In the genomic region with DNA sequence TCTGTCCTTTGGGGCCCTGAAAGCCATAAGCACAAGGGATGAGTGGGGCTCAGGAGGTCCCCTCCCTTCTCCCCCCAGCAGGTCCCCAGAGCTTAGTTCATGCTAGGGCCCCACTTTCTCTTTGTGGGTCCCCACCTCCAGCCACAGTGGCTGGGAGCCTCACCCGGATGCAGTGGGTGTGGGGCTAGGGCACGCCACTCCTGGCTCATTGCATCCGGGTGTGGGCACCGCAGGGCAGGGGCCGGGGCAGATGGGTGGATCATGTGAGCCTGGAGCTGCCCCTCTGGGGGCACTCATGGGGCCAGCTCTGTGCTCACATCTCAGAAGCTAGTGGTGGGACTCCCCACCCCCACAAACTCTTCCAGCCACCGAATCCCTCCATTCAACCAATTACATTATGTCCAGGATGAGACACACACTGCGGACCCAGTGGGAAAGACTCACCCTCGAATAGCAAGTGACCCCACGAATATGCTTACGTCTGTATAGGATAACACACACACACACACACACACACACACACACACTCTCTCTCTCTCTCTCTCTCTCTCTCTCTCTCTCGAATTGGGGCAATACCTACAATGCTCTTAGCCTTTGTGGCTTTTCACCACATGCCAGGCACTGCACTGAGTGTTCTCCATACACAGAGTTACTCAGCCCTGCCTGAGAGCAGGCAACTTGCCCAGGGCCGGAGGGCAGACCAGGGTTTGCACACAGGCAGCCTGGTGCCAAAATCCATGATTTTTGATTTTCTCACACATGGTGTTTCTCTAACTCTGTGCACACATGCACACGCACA, we compare ENCODE assay signal across 9 cellular contexts. TPM values are rescaled to one million over a fixed set of nuclear protein-coding genes. Genes with fewer than 3 reads are reported as not detected.
DNase-seq lines count a peak whose midpoint lies in the region; ATAC-seq, FAIRE-seq and TF ChIP-seq lines count a peak whose summit lies in the region.
"Had no signal": no experiment of that assay in that cellular context is flagged by ENCODE, and none has a peak within 500 bp of the region (broad histone marks: within the 10 kb centered on the region; RNA-seq: fewer than 3 reads in every experiment).

No MANE protein-coding gene starts in this region.

- no peak overlapping the region for H3K4me3 Mint-ChIP-seq in Caco-2 (ENCODE audit: unreplicated experiment)

- no peaks in the 10 kb centered on the region; the same call in 1 of the 2 replicates for H3K27me3 ChIP-seq in Caco-2 (replicated peaks; ENCODE audit: control insufficient read depth, insufficient read depth, low read length)
- H3K27me3 ChIP-seq: upper lobe of left lung had no signal

- H3K4me3 ChIP-seq in AG09309 (ENCODE audit: control insufficient read depth, low read depth, low read length) (no peak overlapping the region), Caco-2 (ENCODE audit: low read depth, low read length) (no peak overlapping the region)
- H3K4me3 ChIP-seq: upper lobe of left lung had no signal

- ATAC-seq in left ventricle myocardium superior, result peak; percentile 89

- no peaks in the 10 kb centered on the region for H3K9me3 Mint-ChIP-seq in Caco-2 (ENCODE audit: unreplicated experiment)

- no peaks in the 10 kb centered on the region for H3K27me3 Mint-ChIP-seq in Caco-2 (ENCODE audit: insufficient read depth, unreplicated experiment)

- H3K9me3 ChIP-seq in Caco-2, result no peaks in the 10 kb centered on the region
- H3K9me3 ChIP-seq: upper lobe of left lung had no signal

- FAIRE-seq in H54 (lab: Jason Lieb, UNC), result no peak

- H3K4me1 Mint-ChIP-seq in Caco-2 (ENCODE audit: low read depth, unreplicated experiment), result no peaks in the 10 kb centered on the region

- intact Hi-C loops in left ventricle myocardium superior (cut with micrococcal nuclease), result no loop called here
- intact Hi-C loops in Caco-2 (cut with micrococcal nuclease; ENCODE audit: unreplicated experiment), result no loop called here

- H3K4me1 ChIP-seq in Caco-2, result no peaks in the 10 kb centered on the region

- no peak for TF ChIP-seq POLR2A in H54 (IDR thresholded peaks at IDR 0.05; ENCODE audit: low read depth, low read length)

- H3K36me3 Mint-ChIP-seq in Caco-2 (ENCODE audit: insufficient read depth, unreplicated experiment), result no peaks in the 10 kb centered on the region

- CTCF ChIA-PET in Caco-2 (lab: Charles Lee), result no interaction called here

- no peak overlapping the region for H3K27ac Mint-ChIP-seq in Caco-2 (ENCODE audit: unreplicated experiment)

- TF ChIP-seq CTCF in AG09309 (IDR thresholded peaks at IDR 0.05; ENCODE audit: control insufficient read depth, insufficient read depth, low read depth, low read length, missing control alignments) (no peak), Caco-2 (IDR thresholded peaks at IDR 0.05; ENCODE audit: insufficient read depth in 1 of 2, low read depth in 1 of 2, low read length in 1 of 2, severe bottlenecking in 1 of 2, unreplicated experiment in 1 of 2) (no peak)

- H3K36me3 ChIP-seq in Caco-2 (ENCODE audit: control insufficient read depth, insufficient read depth, low read length), result no peaks in the 10 kb centered on the region
- H3K36me3 ChIP-seq: upper lobe of left lung had no signal

- POLR2A ChIA-PET in Caco-2 (lab: Charles Lee), result no interaction called here

- BruUV-seq in Caco-2 (replicated peaks; lab: Mats Ljungman, UMichigan), result no TSS peak

- DNase-seq in AG09309 (ENCODE audit: low read depth) (peak; percentile 79), H54 (ENCODE audit: insufficient read length, low spot score) (peak; percentile 57), left ventricle myocardium superior (peak; percentile 76), Caco-2 (no peak), superior temporal gyrus (ENCODE audit: extremely low spot score) (no peak), COLO829 (ENCODE audit: low spot score) (no peak), iPS-NIHi7 (ENCODE audit: extremely low spot score) (no peak)
- DNase-seq in activated T-cell treated with anti-CD3 and anti-CD28 coated beads, Interleukin-2, amount 50 U/mL, for 48 hours, result peak; percentile 40 to 46

RNA-seq across cellular contexts. Expression of a gene that starts 16.8 kb away (rescaled TPM):
- total RNA-seq in left ventricle myocardium superior (40.7 TPM), Caco-2 (2022) (78.2 and 82.1 TPM in 2 replicates)

RNA-seq across cellular contexts. Expression of a gene that starts 45.1 kb away (rescaled TPM):
- total RNA-seq in left ventricle myocardium superior (82.8 TPM), Caco-2 (2022) (286 and 295 TPM in 2 replicates)

Comparison
In these comparisons a context has a peak if more than half of its experiments do, and no peak if none do; other contexts are left out.
1. DNase-seq: peak in AG09309 (single experiment), H54 (single experiment), activated T-cell treated with anti-CD3 and anti-CD28 coated beads, Interleukin-2, amount 50 U/mL, for 48 hours (2 of 2) and left ventricle myocardium superior (single experiment); none in Caco-2 (0 of 2), superior temporal gyrus (single experiment), COLO829 (single experiment) and iPS-NIHi7 (single experiment).